In the genomic region with DNA sequence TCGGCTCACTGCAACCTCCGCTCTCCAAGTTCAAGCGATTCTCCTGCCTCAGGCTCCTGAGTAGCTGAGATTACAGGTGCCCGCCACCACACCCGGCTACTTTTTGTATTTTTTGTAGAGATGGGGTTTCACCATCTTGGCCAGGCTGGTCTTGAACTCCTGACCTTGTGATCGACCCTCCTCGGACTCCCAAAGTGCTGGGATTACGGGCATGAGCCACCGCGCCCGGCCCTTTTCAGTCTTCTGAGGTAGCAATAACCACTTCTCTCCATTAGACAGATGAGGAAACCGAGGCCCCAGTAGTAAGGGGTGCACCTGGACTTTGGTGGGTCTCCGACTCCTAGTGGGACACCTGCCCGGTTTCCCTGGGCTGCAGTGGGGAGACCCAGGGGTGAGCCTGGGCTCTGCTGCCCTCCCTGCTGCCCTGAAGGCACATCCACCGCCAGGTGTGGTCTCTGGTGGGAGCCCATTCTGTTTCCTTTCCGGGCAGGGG, we compare ENCODE assay signal across 12 cellular contexts. TPM values are rescaled to one million over a fixed set of nuclear protein-coding genes. Genes with fewer than 3 reads are reported as not detected.
DNase-seq lines count a peak whose midpoint lies in the region; ATAC-seq, FAIRE-seq and TF ChIP-seq lines count a peak whose summit lies in the region.
"Not testable (repeated sequence)": the region's sequence is repeated elsewhere in the genome, so short reads cannot be mapped to it uniquely, and the experiment has no call there.
"Had no signal": no experiment of that assay in that cellular context is flagged by ENCODE, and none has a peak within 500 bp of the region (broad histone marks: within the 10 kb centered on the region; RNA-seq: fewer than 3 reads in every experiment).

No MANE protein-coding gene starts in this region.

- H2AFZ ChIP-seq in osteoblast (ENCODE audit: low read length), result peak overlapping the region; percentile 97

- H3K27me3 ChIP-seq in AG04450 (ENCODE audit: control insufficient read depth, insufficient read depth, low read length); breast epithelium; osteoblast (ENCODE audit: insufficient read depth, low read length): not testable (repeated sequence)

- H3K36me3 Mint-ChIP-seq in activated CD4-positive, alpha-beta T cell treated with anti-CD3 and anti-CD28 coated beads for 36 hours (ENCODE audit: low read depth), result not testable (repeated sequence)

- H3K27ac ChIP-seq in AG04450 (ENCODE audit: low read depth, low read length) (peak overlapping the region; percentile 83), breast epithelium (peak overlapping the region; percentile 29 to 75), osteoblast (ENCODE audit: low read depth, low read length) (peak overlapping the region; percentile 80)
- not testable (repeated sequence) for H3K27ac ChIP-seq in kidney (ENCODE audit: low read depth in 2 of 2, low read length in 2 of 2)

- H3K27ac Mint-ChIP-seq in activated CD4-positive, alpha-beta T cell treated with anti-CD3 and anti-CD28 coated beads for 36 hours; stimulated activated naive CD8-positive, alpha-beta T cell treated with anti-CD3 and anti-CD28 coated beads, Interleukin-15, amount 100 ng/mL, for 72 hours: not testable (repeated sequence)

- ATAC-seq in activated CD4-positive, alpha-beta T cell treated with anti-CD3 and anti-CD28 coated beads for 36 hours; stimulated activated naive CD8-positive, alpha-beta T cell treated with anti-CD3 and anti-CD28 coated beads, Interleukin-15, amount 100 ng/mL, for 72 hours: not testable (repeated sequence)

- H3K79me2 ChIP-seq in osteoblast (ENCODE audit: insufficient read depth, low read length), result not testable (repeated sequence)

- POLR2A ChIA-PET in AG04450 (lab: Yijun Ruan, JAX), result interaction anchor here (1.1 kb wide), 1 partner anchor 8 kb away, joined by 3 read pairs; no protein-coding TSS in a partner anchor
- POLR2A ChIA-PET in activated CD4-positive, alpha-beta T cell treated with anti-CD3 and anti-CD28 coated beads for 36 hours (lab: Charles Lee), result not testable (repeated sequence)

- intact Hi-C loops in activated CD4-positive, alpha-beta T cell treated with anti-CD3 and anti-CD28 coated beads for 36 hours (cut with DNase I, micrococcal nuclease), result loop anchor here (5.0 kb wide), 3 partner anchors 54 to 254 kb away; partner anchors contain the start of gene ZNF195 (in 1 of the 2)
- intact Hi-C loops in breast epithelium (cut with DNase I; ENCODE audit: low total_unique reads); kidney (cut with DNase I): not testable (repeated sequence)

- H3K9me3 Mint-ChIP-seq in activated CD4-positive, alpha-beta T cell treated with anti-CD3 and anti-CD28 coated beads for 36 hours (ENCODE audit: low read depth); stimulated activated naive CD8-positive, alpha-beta T cell treated with anti-CD3 and anti-CD28 coated beads, Interleukin-15, amount 100 ng/mL, for 72 hours: not testable (repeated sequence)

- not testable (repeated sequence) for H4K20me1 ChIP-seq in osteoblast (ENCODE audit: insufficient read depth, low read length)

- TF ChIP-seq CTCF in AG04450 (IDR thresholded peaks at IDR 0.05; ENCODE audit: low read depth, low read length); HFF-Myc (IDR thresholded peaks at IDR 0.05; ENCODE audit: low read depth, low read length, missing control alignments); breast epithelium (IDR thresholded peaks at IDR 0.05); fibroblast of the aortic adventitia (IDR thresholded peaks at IDR 0.05; ENCODE audit: insufficient read depth, low read length); kidney (IDR thresholded peaks at IDR 0.05; ENCODE audit: borderline replicate concordance, extremely low read depth, insufficient read depth); osteoblast (IDR thresholded peaks at IDR 0.05; ENCODE audit: extremely low read depth, low read depth, low read length): not testable (repeated sequence)

- not testable (repeated sequence) for DNase-seq in AG04450 (ENCODE audit: low read depth, low spot score); HFF-Myc (ENCODE audit: extremely low read depth, low read depth); activated CD4-positive, alpha-beta T cell treated with anti-CD3 and anti-CD28 coated beads for 36 hours; breast epithelium (ENCODE audit: low spot score in 2 of 2); fibroblast of the aortic adventitia (ENCODE audit: low read depth); stimulated activated naive CD8-positive, alpha-beta T cell treated with anti-CD3 and anti-CD28 coated beads, Interleukin-15, amount 100 ng/mL, for 72 hours
- DNase-seq in kidney (peak; percentile 29), osteoblast (ENCODE audit: insufficient read length, low spot score, missing footprints) (peak; percentile 3)

- not testable (repeated sequence) for H3K36me3 ChIP-seq in breast epithelium; kidney (ENCODE audit: control insufficient read depth in 1 of 2, insufficient read depth in 2 of 2, low read length in 2 of 2); osteoblast (ENCODE audit: insufficient read depth, low read length)

- H3K4me1 ChIP-seq in breast epithelium, result not testable (repeated sequence)
- H3K4me1 ChIP-seq in kidney (ENCODE audit: control insufficient read depth in 1 of 2, insufficient read depth in 1 of 2, low read depth in 1 of 2, low read length in 2 of 2) (peaks cover 9 to 12% of the 10 kb centered on the region in 2 donors), osteoblast (ENCODE audit: insufficient read depth, low read length) (peaks cover 27% of the 10 kb centered on the region)

- CTCF ChIA-PET in AG04450 (lab: Charles Lee), result interaction anchor here (1.1 kb wide), 2 partner anchors 26 to 131 kb away, joined by 3 read pairs; no protein-coding TSS in a partner anchor
- CTCF ChIA-PET in activated CD4-positive, alpha-beta T cell treated with anti-CD3 and anti-CD28 coated beads for 36 hours (lab: Charles Lee), result not testable (repeated sequence)

- FAIRE-seq in kidney (lab: Jason Lieb, UNC), result not testable (repeated sequence)

- peak overlapping the region; percentile 99 for H3K4me2 ChIP-seq in osteoblast (ENCODE audit: insufficient read depth, low read length)

- H3K9ac ChIP-seq in kidney (ENCODE audit: low read length in 2 of 2), result not testable (repeated sequence)

- peaks cover 19% of the 10 kb centered on the region for H3K27me3 Mint-ChIP-seq in activated CD4-positive, alpha-beta T cell treated with anti-CD3 and anti-CD28 coated beads for 36 hours
- H3K27me3 Mint-ChIP-seq in stimulated activated naive CD8-positive, alpha-beta T cell treated with anti-CD3 and anti-CD28 coated beads, Interleukin-15, amount 100 ng/mL, for 72 hours, result peaks cover 16% of the 10 kb centered on the region

- H3K9me3 ChIP-seq in AG04450 (ENCODE audit: control insufficient read depth, insufficient read depth, low read length); breast epithelium; kidney (ENCODE audit: control insufficient read depth in 1 of 2, low read length in 2 of 2); osteoblast (ENCODE audit: low read depth, low read length): not testable (repeated sequence)

- not testable (repeated sequence) for TF ChIP-seq POLR2A in breast epithelium (IDR thresholded peaks at IDR 0.05)

- H3K4me3 ChIP-seq in AG04450 (ENCODE audit: low read depth, low read length) (peak overlapping the region; percentile 58; the same call in 1 of the 2 replicates), HFF-Myc (replicated peaks; ENCODE audit: low read depth, low read length) (peak overlapping the region; percentile 45), breast epithelium (peak overlapping the region in 2 of 3 donors; percentile 44 to 65), fibroblast of the aortic adventitia (ENCODE audit: low read depth, low read length) (peak overlapping the region; percentile 57), kidney (ENCODE audit: low read length in 2 of 2) (peak overlapping the region in 1 of 2 donors; percentile 57), osteoblast (ENCODE audit: insufficient read depth, low read length) (peak overlapping the region; percentile 77)

- peaks cover 27% of the 10 kb centered on the region for H3K4me1 Mint-ChIP-seq in activated CD4-positive, alpha-beta T cell treated with anti-CD3 and anti-CD28 coated beads for 36 hours
- H3K4me1 Mint-ChIP-seq in stimulated activated naive CD8-positive, alpha-beta T cell treated with anti-CD3 and anti-CD28 coated beads, Interleukin-15, amount 100 ng/mL, for 72 hours, result peaks cover 52% of the 10 kb centered on the region

- H3K4me3 Mint-ChIP-seq in activated CD4-positive, alpha-beta T cell treated with anti-CD3 and anti-CD28 coated beads for 36 hours, result peak overlapping the region; percentile 58
- H3K4me3 Mint-ChIP-seq in stimulated activated naive CD8-positive, alpha-beta T cell treated with anti-CD3 and anti-CD28 coated beads, Interleukin-15, amount 100 ng/mL, for 72 hours, result peak overlapping the region; percentile 66 to 71

RNA-seq across cellular contexts. Expression of gene OSBPL5, which starts 3.7 kb away (rescaled TPM):
- polyA plus RNA-seq in AG04450 (2011; rRNA removed), result 7.4 and 11.9 TPM in 2 replicates
- 13.0 and 14.7 TPM in 2 replicates for polyA minus RNA-seq in AG04450 (2011; rRNA and poly(A)+ RNA removed)
- 1 to 10 TPM; 5.8 to 7.1 TPM for total RNA-seq in activated CD4-positive, alpha-beta T cell treated with anti-CD3 and anti-CD28 coated beads for 36 hours
- total RNA-seq in breast epithelium, result 10 to 100 TPM; 25.3 to 64.2 (median 27.8) TPM
- total RNA-seq in fibroblast of the aortic adventitia (ENCODE audit: low replicate concordance), result 17.3 and 24.8 TPM in 2 replicates
- total RNA-seq in kidney, result 63.0 TPM
- 8.5 TPM for polyA plus RNA-seq in kidney (ENCODE audit: insufficient read depth, low read depth, low replicate concordance)
- 46.0 and 49.9 TPM in 2 replicates for total RNA-seq in osteoblast

RNA-seq across cellular contexts. Expression of gene MRGPRG, which starts 49.8 kb away (rescaled TPM):
- polyA plus RNA-seq in AG04450 (2011; rRNA removed), result not detected in 2 replicates
- polyA minus RNA-seq in AG04450 (2011; rRNA and poly(A)+ RNA removed), result not detected in 2 replicates
- not detected for total RNA-seq in activated CD4-positive, alpha-beta T cell treated with anti-CD3 and anti-CD28 coated beads for 36 hours
- not detected for total RNA-seq in breast epithelium
- total RNA-seq in fibroblast of the aortic adventitia (ENCODE audit: low replicate concordance), result not detected in 2 replicates
- total RNA-seq in kidney, result not detected
- not detected for polyA plus RNA-seq in kidney (ENCODE audit: insufficient read depth, low read depth, low replicate concordance)
- total RNA-seq in osteoblast, result not detected in 2 replicates
- total RNA-seq: Daoy, mesenteric fat pad, occipital lobe had no signal
- polyA plus RNA-seq: small intestine had no signal
